In the genomic region with DNA sequence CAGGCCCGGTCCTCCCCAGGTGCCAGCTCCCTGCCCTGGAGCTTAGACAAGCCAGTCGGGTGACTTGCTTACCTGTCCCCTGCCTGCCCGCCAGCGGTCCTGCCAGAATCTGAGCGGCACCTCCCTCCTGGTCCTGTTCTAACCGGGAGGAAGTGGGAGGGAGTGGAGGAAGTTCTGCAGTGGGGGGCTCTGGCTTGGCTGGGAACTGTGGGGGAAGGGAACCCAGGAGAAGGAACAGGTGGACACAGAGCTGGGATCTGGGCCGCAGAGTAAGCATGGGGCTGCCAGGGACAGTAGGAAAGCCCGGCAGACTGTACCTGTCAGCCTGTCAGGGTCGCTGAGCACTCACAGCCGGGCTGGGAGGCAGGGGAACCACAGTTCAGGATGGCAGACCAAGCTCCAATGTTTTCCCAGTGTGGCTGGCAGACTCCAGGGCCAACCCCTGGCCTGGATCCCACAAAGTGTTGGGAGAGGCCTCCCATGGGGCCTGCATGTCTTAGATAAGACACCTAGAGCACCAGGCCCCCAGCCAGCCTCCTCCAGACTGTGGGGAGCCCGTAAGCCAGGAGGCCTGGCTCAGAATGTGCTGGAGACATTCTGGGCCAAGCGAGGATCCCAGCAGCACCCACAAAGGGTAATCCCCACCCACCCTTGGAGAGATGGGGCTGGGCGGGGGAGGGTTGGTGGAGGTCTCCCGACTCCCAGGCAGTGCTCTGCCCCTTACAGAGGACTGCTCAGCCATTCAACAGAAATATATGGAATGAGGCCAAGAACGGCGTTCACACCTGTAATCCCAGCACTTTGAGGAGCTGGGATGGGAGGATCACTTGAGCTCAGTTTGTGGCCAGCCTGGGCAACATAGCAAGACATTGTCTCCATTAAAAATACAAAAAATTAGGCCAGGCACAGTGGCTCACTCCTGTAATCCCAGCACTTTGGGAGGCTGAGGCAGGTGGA, we compare ENCODE assay signal across 9 cellular contexts. TPM values are rescaled to one million over a fixed set of nuclear protein-coding genes. Genes with fewer than 3 reads are reported as not detected.
DNase-seq lines count a peak whose midpoint lies in the region; ATAC-seq, FAIRE-seq and TF ChIP-seq lines count a peak whose summit lies in the region.
"Had no signal": no experiment of that assay in that cellular context is flagged by ENCODE, and none has a peak within 500 bp of the region (broad histone marks: within the 10 kb centered on the region; RNA-seq: fewer than 3 reads in every experiment).

No MANE protein-coding gene starts in this region.

- peak overlapping the region; percentile 32 to 43 for H3K4me3 ChIP-seq in kidney (ENCODE audit: low read length in 2 of 2)
- peak overlapping the region in 1 of 2 donors; percentile 67 for H3K4me3 ChIP-seq in stomach smooth muscle (ENCODE audit: low read length in 2 of 2)

- no peaks in the 10 kb centered on the region for H3K9me3 ChIP-seq in kidney (ENCODE audit: control insufficient read depth in 1 of 2, low read length in 2 of 2)
- H3K9me3 ChIP-seq in stomach smooth muscle (ENCODE audit: control insufficient read depth in 2 of 2, low read length in 2 of 2), result no peaks in the 10 kb centered on the region

- ATAC-seq in HG02970 (IDR thresholded peaks at IDR 0.05; ENCODE audit: low FRiP score, unreplicated experiment), result no peak

- H3K9ac ChIP-seq in kidney (ENCODE audit: low read length in 2 of 2), result peak overlapping the region; percentile 29 to 67
- H3K9ac ChIP-seq in stomach smooth muscle (ENCODE audit: low read length in 2 of 2), result peak overlapping the region; percentile 32 to 51

- H3K27me3 ChIP-seq in stomach smooth muscle (ENCODE audit: control insufficient read depth in 1 of 2, insufficient read depth in 2 of 2, low read length in 2 of 2), result no peaks in the 10 kb centered on the region

- H3K27ac ChIP-seq in kidney (ENCODE audit: low read depth in 2 of 2, low read length in 2 of 2), result peak overlapping the region; percentile 82 to 87
- peak overlapping the region; percentile 85 for H3K27ac ChIP-seq in stomach smooth muscle (ENCODE audit: low read length)

- TF ChIP-seq CTCF in kidney (IDR thresholded peaks at IDR 0.05; ENCODE audit: borderline replicate concordance, extremely low read depth, insufficient read depth), result no peak
- no peak for TF ChIP-seq CTCF in GM10248 (IDR thresholded peaks at IDR 0.05; ENCODE audit: control extremely low read depth, extremely low read depth, low read depth, missing control alignments)

- no peak for FAIRE-seq in kidney (lab: Jason Lieb, UNC)
- FAIRE-seq: endometrium had no signal

- intact Hi-C loops in kidney (cut with DNase I), result no loop called here

- POLR2A ChIA-PET in GM10248 (lab: Yijun Ruan, JAX), result no interaction called here

- no peaks in the 10 kb centered on the region for H3K36me3 ChIP-seq in kidney (ENCODE audit: control insufficient read depth in 1 of 2, insufficient read depth in 2 of 2, low read length in 2 of 2)
- no peaks in the 10 kb centered on the region for H3K36me3 ChIP-seq in stomach smooth muscle (ENCODE audit: control insufficient read depth in 2 of 2, insufficient read depth in 2 of 2, low read length in 2 of 2)

- peak in 64 of 76 experiments; percentile 4 to 77 (median 54) for DNase-seq in HUDEP-2 (lab: John Stamatoyannopoulos, UW; ENCODE audit: unreplicated experiment in 76 of 76)
- DNase-seq in astrocyte of the hippocampus (ENCODE audit: low read depth, low spot score), result peak; percentile 62
- peak; percentile 89 for DNase-seq in kidney
- no peak for DNase-seq in GM10248 (ENCODE audit: extremely low spot score)
- DNase-seq in AG20443 (ENCODE audit: low spot score), result no peak
- DNase-seq: NCI-H524 treated with DMSO at 0.1 percent for 48 hours had no signal

- H3K4me1 ChIP-seq in kidney (ENCODE audit: control insufficient read depth in 1 of 2, insufficient read depth in 1 of 2, low read depth in 1 of 2, low read length in 2 of 2) (peaks cover 49 to 52% of the 10 kb centered on the region in 2 donors), stomach smooth muscle (ENCODE audit: control insufficient read depth, insufficient read depth, low read length) (peaks cover 66% of the 10 kb centered on the region)

- CTCF ChIA-PET in GM10248 (lab: Yijun Ruan, JAX), result interaction anchor here (1.1 to 1.3 kb wide), 2 partner anchors 11 to 25 kb away, joined by 3 read pairs; no protein-coding TSS in a partner anchor

RNA-seq across cellular contexts. Expression of a gene that starts 2.3 kb away (rescaled TPM):
- 426 TPM for total RNA-seq in kidney
- 287 TPM for polyA plus RNA-seq in kidney (ENCODE audit: insufficient read depth, low read depth, low replicate concordance)

RNA-seq across cellular contexts. Expression of a gene that starts 6.4 kb away (rescaled TPM):
- total RNA-seq in kidney, result 0.88 TPM
- polyA plus RNA-seq in kidney (ENCODE audit: insufficient read depth, low read depth, low replicate concordance), result not detected

RNA-seq across cellular contexts. Expression of a gene that starts 32.2 kb away (rescaled TPM):
- total RNA-seq in kidney, result 67.9 TPM
- 44.1 TPM for polyA plus RNA-seq in kidney (ENCODE audit: insufficient read depth, low read depth, low replicate concordance)

Comparison
In these comparisons a context has a peak if more than half of its experiments do, and no peak if none do; other contexts are left out.
1. DNase-seq: peak in HUDEP-2 (64 of 76), astrocyte of the hippocampus (single experiment) and kidney (single experiment); none in GM10248 (single experiment) and AG20443 (single experiment).